Comparison of ENCODE assay signal across 17 cellular contexts in the genomic region with DNA sequence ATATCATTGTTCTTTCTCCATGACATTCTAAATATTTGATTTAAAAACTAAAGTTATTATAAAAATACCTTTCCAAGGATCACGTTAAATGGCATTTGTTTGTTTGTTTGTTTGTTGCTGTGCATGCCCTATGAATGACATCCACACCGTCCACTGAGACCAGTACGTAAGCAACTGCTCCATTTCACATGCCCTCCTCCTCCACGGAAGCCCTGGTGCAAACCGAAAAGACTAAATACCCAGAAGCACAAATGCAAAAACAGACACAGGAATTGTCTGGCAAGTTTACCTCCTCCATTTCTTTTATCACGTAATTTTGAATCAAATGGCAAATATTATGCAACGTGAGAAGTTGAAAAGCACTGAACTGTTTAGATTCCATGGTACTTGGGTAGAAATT. TPM values are rescaled to one million over a fixed set of nuclear protein-coding genes. Genes with fewer than 3 reads are reported as not detected.
A peak's percentile ranks its signal among the peaks of the same experiment; 100 is the strongest.
DNase-seq lines count a peak whose midpoint lies in the region; ATAC-seq and TF ChIP-seq lines count a peak whose summit lies in the region.
"Had no signal": no experiment of that assay in that cellular context is flagged by ENCODE, and none has a peak within 500 bp of the region (broad histone marks: within the 10 kb centered on the region; RNA-seq: fewer than 3 reads in every experiment).

No MANE protein-coding gene starts in this region.

- peaks cover 50% of the 10 kb centered on the region for H3K4me1 ChIP-seq in CD8-positive, alpha-beta T cell (ENCODE audit: insufficient read depth, low read length)
- peaks cover 82 to 88% of the 10 kb centered on the region in 2 donors for H3K4me1 ChIP-seq in gastrocnemius medialis

- ATAC-seq in CD8-positive, alpha-beta T cell = no peak
- ATAC-seq in gastrocnemius medialis (no peak), left colon (no peak)

- CTCF ChIA-PET in CD8-positive, alpha-beta T cell (lab: Charles Lee) = no interaction called here

- H3K27me3 ChIP-seq in CD8-positive, alpha-beta T cell (ENCODE audit: insufficient read depth, low read length) = no peaks in the 10 kb centered on the region
- H3K27me3 ChIP-seq in gastrocnemius medialis = no peaks in the 10 kb centered on the region
- H3K27me3 ChIP-seq: heart left ventricle, MG63 had no signal

- no peak for TF ChIP-seq POLR2A in gastrocnemius medialis (IDR thresholded peaks at IDR 0.05)

- peaks cover 83% of the 10 kb centered on the region for H3K4me1 Mint-ChIP-seq in CD8-positive, alpha-beta T cell (ENCODE audit: low read depth)
- H3K4me1 Mint-ChIP-seq in endothelial cell (ENCODE audit: unreplicated experiment) = peaks cover 83% of the 10 kb centered on the region

- H3K36me3 Mint-ChIP-seq in CD8-positive, alpha-beta T cell = peaks cover 60% of the 10 kb centered on the region
- peaks cover 12% of the 10 kb centered on the region for H3K36me3 Mint-ChIP-seq in endothelial cell (ENCODE audit: low read depth, unreplicated experiment)

- H3K4me3 ChIP-seq in CD8-positive, alpha-beta T cell (ENCODE audit: low read depth, low read length) = no peak overlapping the region
- H3K4me3 ChIP-seq in gastrocnemius medialis = peak overlapping the region in 1 of 4 donors; percentile 66
- H3K4me3 ChIP-seq: heart left ventricle, MG63 had no signal

- H3K9me3 Mint-ChIP-seq in CD8-positive, alpha-beta T cell = no peaks in the 10 kb centered on the region
- no peaks in the 10 kb centered on the region for H3K9me3 Mint-ChIP-seq in endothelial cell (ENCODE audit: unreplicated experiment)
- H3K9me3 Mint-ChIP-seq: CD4-positive, alpha-beta T cell had no signal

- POLR2A ChIA-PET in CD8-positive, alpha-beta T cell (lab: Charles Lee) = no interaction called here

- in situ Hi-C loops in gastrocnemius medialis (cut with MboI; ENCODE audit: low sequenced_read_pairs in 4 of 4) = no loop called here

- no peak for DNase-seq in CD8-positive, alpha-beta T cell
- DNase-seq in NCI-H1048 (lab: John Stamatoyannopoulos, UW) (peak; percentile 85), endothelial cell (ENCODE audit: low spot score) (no peak), gastrocnemius medialis (peak in 1 of 2 donors; percentile 18), mucosa of gallbladder (ENCODE audit: low spot score) (no peak), left colon (no peak)
- no peak for DNase-seq in stimulated activated CD4-positive, alpha-beta T cell treated with anti-CD3 and anti-CD28 coated beads, Interleukin-2, amount 100 ng/mL, for 48 hours
- DNase-seq: activated CD4-positive, alpha-beta T cell treated with anti-CD3 and anti-CD28 coated beads for 1 hour; activated naive CD4-positive, alpha-beta T cell; CD4-positive, alpha-beta T cell; cortex of kidney; erythroblast; heart left ventricle; MG63; NCI-H2081 treated with DMSO at 0.1 percent for 48 hours; substantia nigra; T-helper 2 cell had no signal

- intact Hi-C loops in CD8-positive, alpha-beta T cell (cut with DNase I, micrococcal nuclease) = no loop called here
- intact Hi-C loops in gastrocnemius medialis (cut with DNase I; ENCODE audit: low total_unique reads) (no loop called here), left colon (cut with DNase I, micrococcal nuclease) (no loop called here)

- no peaks in the 10 kb centered on the region for H3K36me3 ChIP-seq in CD8-positive, alpha-beta T cell (ENCODE audit: insufficient read depth, low read length)
- no peaks in the 10 kb centered on the region for H3K36me3 ChIP-seq in gastrocnemius medialis
- H3K36me3 ChIP-seq: MG63 had no signal

- H3K27ac Mint-ChIP-seq in CD8-positive, alpha-beta T cell = peak overlapping the region; percentile 62
- H3K27ac Mint-ChIP-seq in endothelial cell (ENCODE audit: unreplicated experiment) = peak overlapping the region; percentile 15

- no peak for TF ChIP-seq CTCF in CD8-positive, alpha-beta T cell (IDR thresholded peaks at IDR 0.05)
- TF ChIP-seq CTCF in endothelial cell (IDR thresholded peaks at IDR 0.05; ENCODE audit: unreplicated experiment) (no peak), gastrocnemius medialis (IDR thresholded peaks at IDR 0.05 in 4 of 5, conservative IDR thresholded peaks at IDR 0.05 in 1 of 5) (no peak)

- H3K27me3 Mint-ChIP-seq in CD8-positive, alpha-beta T cell (ENCODE audit: low read depth) = no peaks in the 10 kb centered on the region
- H3K27me3 Mint-ChIP-seq in endothelial cell (ENCODE audit: unreplicated experiment) = peaks cover 4% of the 10 kb centered on the region
- H3K27me3 Mint-ChIP-seq: CD4-positive, alpha-beta T cell had no signal

- H3K9me3 ChIP-seq in CD8-positive, alpha-beta T cell (ENCODE audit: low read length) = no peaks in the 10 kb centered on the region
- H3K9me3 ChIP-seq in gastrocnemius medialis = no peaks in the 10 kb centered on the region
- H3K9me3 ChIP-seq: heart left ventricle, MG63 had no signal

- H3K4me3 Mint-ChIP-seq in CD8-positive, alpha-beta T cell = no peak overlapping the region
- H3K4me3 Mint-ChIP-seq in endothelial cell (ENCODE audit: unreplicated experiment) = no peak overlapping the region

- H3K27ac ChIP-seq in CD8-positive, alpha-beta T cell (ENCODE audit: low read depth, low read length) = no peak overlapping the region
- H3K27ac ChIP-seq in gastrocnemius medialis = peak overlapping the region in 3 of 4 donors; percentile 86 to 88 (median 88)

RNA-seq across cellular contexts. Expression of gene IRF2, which starts 23.6 kb away (rescaled TPM):
- total RNA-seq in CD8-positive, alpha-beta T cell = 1 to 10 TPM; 7.9 to 9.3 TPM
- total RNA-seq in endothelial cell (ENCODE audit: unreplicated experiment) (27.6 TPM), gastrocnemius medialis (10 to 100 TPM; 20.9 to 37.1 (median 32.8) TPM), mucosa of gallbladder (45.3 TPM), left colon (10 to 100 TPM; 45.5 to 51.3 TPM)
